In genomic region chr2:7241041-7241440, GRCh38 we compare ENCODE assay signal across 20 cellular contexts.
"Had no signal": no experiment of that assay in that cellular context is flagged by ENCODE, and none has a peak within 500 bp of the region (broad histone marks: within the 10 kb centered on the region; RNA-seq: fewer than 3 reads in every experiment).

No MANE protein-coding gene starts in this region.

- ATAC-seq: effector memory CD8-positive, alpha-beta T cell; esophagus mucosa; foreskin keratinocyte; gastrocnemius medialis; gastroesophageal sphincter; heart left ventricle; heart right ventricle had no signal

- DNase-seq: colonic mucosa; cortex of kidney; dermis blood vessel endothelial cell; dorsolateral prefrontal cortex; effector CD4-positive, alpha-beta T cell; effector CD8-positive, alpha-beta T cell; effector memory CD4-positive, alpha-beta T cell; effector memory CD8-positive, alpha-beta T cell; endodermal cell; esophagus squamous epithelium; foreskin fibroblast; foreskin keratinocyte; foreskin melanocyte; gastrocnemius medialis; glutamatergic neuron; head of caudate nucleus; heart left ventricle; heart right ventricle had no signal
